In genomic region chr20:50188879-50189680, GRCh38 we compare ENCODE assay signal across 12 cellular contexts. TPM values are rescaled to one million over a fixed set of nuclear protein-coding genes. Genes with fewer than 3 reads are reported as not detected.
DNase-seq lines count a peak whose midpoint lies in the region; ATAC-seq and TF ChIP-seq lines count a peak whose summit lies in the region.
"Had no signal": no experiment of that assay in that cellular context is flagged by ENCODE, and none has a peak within 500 bp of the region (broad histone marks: within the 10 kb centered on the region; RNA-seq: fewer than 3 reads in every experiment).

No MANE protein-coding gene starts in this region.

- peaks cover 8 to 20% of the 10 kb centered on the region in 2 experiments for H3K36me3 ChIP-seq in mesenchymal stem cell (ENCODE audit: control insufficient read depth in 1 of 2, insufficient read depth in 2 of 2, low read depth in 1 of 2, low read length in 2 of 2)
- peaks cover 0 to 20% (median 9%) of the 10 kb centered on the region in 4 donors for H3K36me3 ChIP-seq in upper lobe of left lung

- peaks cover 3% of the 10 kb centered on the region for H3K79me1 ChIP-seq in mesenchymal stem cell (replicated peaks; ENCODE audit: low read length, poor library complexity, severe bottlenecking)

- no peak for DNase-seq in activated naive CD4-positive, alpha-beta T cell (lab: John Stamatoyannopoulos, UW)
- DNase-seq in activated naive CD8-positive, alpha-beta T cell treated with anti-CD3 and anti-CD28 coated beads, Interleukin-2, amount 10 ng/mL, durations not matched to agents 7 days and 5 days: no peak
- DNase-seq in mesenchymal stem cell (no peak), upper lobe of left lung (peak; percentile 27 to 83), ACHN (no peak)
- DNase-seq: activated CD8-positive, alpha-beta memory T cell treated with anti-CD3 and anti-CD28 coated beads, Interleukin-2, amount 50 U/mL, for 48 hours; BE2C; NCI-H2029; retina had no signal

- H3K4ac ChIP-seq in mesenchymal stem cell (ENCODE audit: low read depth in 1 of 2, low read length in 2 of 2): peak overlapping the region in 1 of 2 experiments; percentile 5

- H3K18ac ChIP-seq in mesenchymal stem cell (ENCODE audit: low read depth in 1 of 2, low read length in 2 of 2): no peak overlapping the region

- no peak overlapping the region for H3K27ac Mint-ChIP-seq in activated naive CD4-positive, alpha-beta T cell treated with anti-CD3 and anti-CD28 coated beads, Interleukin-2, amount 50 U/mL, for 24 hours
- H3K27ac Mint-ChIP-seq in activated naive CD8-positive, alpha-beta T cell treated with anti-CD3 and anti-CD28 coated beads, Interleukin-2, amount 10 ng/mL, durations not matched to agents 7 days and 5 days: peak overlapping the region; percentile 56

- H3K4me3 ChIP-seq in mesenchymal stem cell (ENCODE audit: insufficient read depth in 1 of 2, low read depth in 1 of 2, low read length in 2 of 2) (no peak overlapping the region), upper lobe of left lung (no peak overlapping the region)

- no peak overlapping the region for H2BK120ac ChIP-seq in mesenchymal stem cell (ENCODE audit: low read depth, low read length)

- no peak overlapping the region for H3K14ac ChIP-seq in mesenchymal stem cell (ENCODE audit: low read length in 2 of 2)

- peak overlapping the region; percentile 25 to 29 for H2BK12ac ChIP-seq in mesenchymal stem cell (ENCODE audit: low read length in 2 of 2)

- peak overlapping the region; percentile 30 for H3K4me3 Mint-ChIP-seq in activated naive CD4-positive, alpha-beta T cell treated with anti-CD3 and anti-CD28 coated beads, Interleukin-2, amount 50 U/mL, for 24 hours
- H3K4me3 Mint-ChIP-seq in activated naive CD8-positive, alpha-beta T cell treated with anti-CD3 and anti-CD28 coated beads, Interleukin-2, amount 10 ng/mL, durations not matched to agents 7 days and 5 days: peak overlapping the region; percentile 25

- in situ Hi-C loops in ACHN (cut with HindIII; ENCODE audit: low pct_ligation_motif_present, low pct_unique_long_range_greater_than_20kb, low sequenced_read_pairs): no loop called here

- TF ChIP-seq CTCF in upper lobe of left lung (IDR thresholded peaks at IDR 0.05): no peak

- H3K9ac ChIP-seq in mesenchymal stem cell (ENCODE audit: low read length): no peak overlapping the region

- POLR2A ChIA-PET in activated naive CD8-positive, alpha-beta T cell treated with anti-CD3 and anti-CD28 coated beads, Interleukin-2, amount 10 ng/mL, durations not matched to agents 7 days and 5 days (lab: Charles Lee): interaction anchor here (0.6 to 1.0 kb wide), 2 partner anchors 275 to 1078 kb away, joined by 3 read pairs; no protein-coding TSS in a partner anchor

- no peak overlapping the region for H2BK5ac ChIP-seq in mesenchymal stem cell (ENCODE audit: low read depth, low read length, poor library complexity, severe bottlenecking)

- H2AK5ac ChIP-seq in mesenchymal stem cell (ENCODE audit: low read length, severe bottlenecking): peak overlapping the region; percentile 24

- no peaks in the 10 kb centered on the region for H3K9me3 Mint-ChIP-seq in activated naive CD4-positive, alpha-beta T cell treated with anti-CD3 and anti-CD28 coated beads, Interleukin-2, amount 50 U/mL, for 24 hours
- no peaks in the 10 kb centered on the region for H3K9me3 Mint-ChIP-seq in activated naive CD8-positive, alpha-beta T cell treated with anti-CD3 and anti-CD28 coated beads, Interleukin-2, amount 10 ng/mL, durations not matched to agents 7 days and 5 days

- no peak overlapping the region for H2AFZ ChIP-seq in mesenchymal stem cell (ENCODE audit: low read depth, low read length)

- H3K4me1 ChIP-seq in mesenchymal stem cell (ENCODE audit: control insufficient read depth, insufficient read depth, low read depth, low read length) (peaks cover 29% of the 10 kb centered on the region), upper lobe of left lung (peaks cover 20 to 37% (median 31%) of the 10 kb centered on the region in 4 donors)

- TF ChIP-seq POLR2A in upper lobe of left lung (IDR thresholded peaks at IDR 0.05): no peak

- peaks cover 6% of the 10 kb centered on the region for H3K27me3 Mint-ChIP-seq in activated naive CD4-positive, alpha-beta T cell treated with anti-CD3 and anti-CD28 coated beads, Interleukin-2, amount 50 U/mL, for 24 hours
- H3K27me3 Mint-ChIP-seq in activated naive CD8-positive, alpha-beta T cell treated with anti-CD3 and anti-CD28 coated beads, Interleukin-2, amount 10 ng/mL, durations not matched to agents 7 days and 5 days: peaks cover 13% of the 10 kb centered on the region

- H4K8ac ChIP-seq in mesenchymal stem cell (ENCODE audit: low read length): no peak overlapping the region

- peaks cover 6% of the 10 kb centered on the region for H3K36me3 Mint-ChIP-seq in activated naive CD4-positive, alpha-beta T cell treated with anti-CD3 and anti-CD28 coated beads, Interleukin-2, amount 50 U/mL, for 24 hours
- peaks cover 15% of the 10 kb centered on the region for H3K36me3 Mint-ChIP-seq in activated naive CD8-positive, alpha-beta T cell treated with anti-CD3 and anti-CD28 coated beads, Interleukin-2, amount 10 ng/mL, durations not matched to agents 7 days and 5 days

- no peak for TF ChIP-seq EP300 in upper lobe of left lung (IDR thresholded peaks at IDR 0.05)

- H3K23ac ChIP-seq in mesenchymal stem cell (ENCODE audit: low read length in 2 of 2): no peak overlapping the region

- 91% methylated on average over 18 of the region's 18 CpGs for WGBS in mesenchymal stem cell
- 85 to 86% methylated on average over 14 to 18 of the region's 18 CpGs for WGBS in upper lobe of left lung, 2 donors

- no peaks in the 10 kb centered on the region for H3K27me3 ChIP-seq in mesenchymal stem cell (ENCODE audit: control insufficient read depth in 1 of 2, insufficient read depth in 1 of 2, low read length in 2 of 2)
- no peaks in the 10 kb centered on the region for H3K27me3 ChIP-seq in upper lobe of left lung

- H3K9me3 ChIP-seq in mesenchymal stem cell (ENCODE audit: control insufficient read depth, low read length): no peaks in the 10 kb centered on the region
- no peaks in the 10 kb centered on the region for H3K9me3 ChIP-seq in upper lobe of left lung
- H3K9me3 ChIP-seq: BE2C had no signal

- H3K27ac ChIP-seq in mesenchymal stem cell (ENCODE audit: low read length, poor library complexity, severe bottlenecking): no peak overlapping the region
- H3K27ac ChIP-seq in upper lobe of left lung: peak overlapping the region; percentile 98 to 100 (median 100)

- H4K91ac ChIP-seq in mesenchymal stem cell (ENCODE audit: low read length): peak overlapping the region; percentile 30

- H2BK15ac ChIP-seq in mesenchymal stem cell (ENCODE audit: low read depth, poor library complexity, severe bottlenecking): peak overlapping the region; percentile 6

- no peak for ATAC-seq in activated naive CD8-positive, alpha-beta T cell treated with anti-CD3 and anti-CD28 coated beads, Interleukin-2, amount 10 ng/mL, durations not matched to agents 7 days and 5 days (ENCODE audit: low read depth)
- ATAC-seq in upper lobe of left lung (ENCODE audit: low FRiP score in 2 of 2) (no peak), HG02798 (IDR thresholded peaks at IDR 0.05; ENCODE audit: poor library complexity, unreplicated experiment) (no peak), GM18873 (IDR thresholded peaks at IDR 0.05; ENCODE audit: low FRiP score, unreplicated experiment) (no peak)

- no peak overlapping the region for H3K4me2 ChIP-seq in mesenchymal stem cell (ENCODE audit: low read length, poor library complexity, severe bottlenecking)

- peaks cover 19% of the 10 kb centered on the region for H3K4me1 Mint-ChIP-seq in activated naive CD4-positive, alpha-beta T cell treated with anti-CD3 and anti-CD28 coated beads, Interleukin-2, amount 50 U/mL, for 24 hours
- peaks cover 16% of the 10 kb centered on the region for H3K4me1 Mint-ChIP-seq in activated naive CD8-positive, alpha-beta T cell treated with anti-CD3 and anti-CD28 coated beads, Interleukin-2, amount 10 ng/mL, durations not matched to agents 7 days and 5 days

RNA-seq across cellular contexts. Expression of gene CEBPB, which starts 1.6 kb away (rescaled TPM):
- 10 to 100 TPM; 38.3 to 38.7 TPM for total RNA-seq in activated naive CD8-positive, alpha-beta T cell treated with anti-CD3 and anti-CD28 coated beads, Interleukin-2, amount 10 ng/mL, durations not matched to agents 7 days and 5 days
- 130 TPM for polyA plus RNA-seq in mesenchymal stem cell (2013, experiment 1 of 2)
- polyA plus RNA-seq in mesenchymal stem cell (2013, experiment 2 of 2): 131 TPM
- 100 to 1,000 TPM; 161 to 411 (median 292) TPM for total RNA-seq in upper lobe of left lung

RNA-seq across cellular contexts. Expression of gene PEDS1, which starts 35.6 kb away (rescaled TPM):
- total RNA-seq in activated naive CD8-positive, alpha-beta T cell treated with anti-CD3 and anti-CD28 coated beads, Interleukin-2, amount 10 ng/mL, durations not matched to agents 7 days and 5 days: 10 to 100 TPM; 22.1 to 24.5 TPM
- polyA plus RNA-seq in mesenchymal stem cell (2013, experiment 1 of 2): 59.1 TPM
- 58.4 TPM for polyA plus RNA-seq in mesenchymal stem cell (2013, experiment 2 of 2)
- total RNA-seq in upper lobe of left lung: 10 to 100 TPM; 30.4 to 59.3 (median 34.2) TPM

Comparison
In these comparisons a context has a peak if more than half of its experiments do, and no peak if none do; other contexts are left out.
1. DNase-seq: peak in upper lobe of left lung (2 of 2); none in activated naive CD4-positive, alpha-beta T cell (0 of 4), activated naive CD8-positive, alpha-beta T cell treated with anti-CD3 and anti-CD28 coated beads, Interleukin-2, amount 10 ng/mL, durations not matched to agents 7 days and 5 days (single experiment), mesenchymal stem cell (single experiment) and ACHN (single experiment).
2. RNA of gene CEBPB, which starts 1.6 kb away (total RNA-seq): 161 to 411 TPM in upper lobe of left lung; 38.3 to 38.7 TPM in activated naive CD8-positive, alpha-beta T cell treated with anti-CD3 and anti-CD28 coated beads, Interleukin-2, amount 10 ng/mL, durations not matched to agents 7 days and 5 days; every median in the first group is over 4 times any median in the second.